29 cellular contexts compared by ENCODE assay signal in the genomic region with DNA sequence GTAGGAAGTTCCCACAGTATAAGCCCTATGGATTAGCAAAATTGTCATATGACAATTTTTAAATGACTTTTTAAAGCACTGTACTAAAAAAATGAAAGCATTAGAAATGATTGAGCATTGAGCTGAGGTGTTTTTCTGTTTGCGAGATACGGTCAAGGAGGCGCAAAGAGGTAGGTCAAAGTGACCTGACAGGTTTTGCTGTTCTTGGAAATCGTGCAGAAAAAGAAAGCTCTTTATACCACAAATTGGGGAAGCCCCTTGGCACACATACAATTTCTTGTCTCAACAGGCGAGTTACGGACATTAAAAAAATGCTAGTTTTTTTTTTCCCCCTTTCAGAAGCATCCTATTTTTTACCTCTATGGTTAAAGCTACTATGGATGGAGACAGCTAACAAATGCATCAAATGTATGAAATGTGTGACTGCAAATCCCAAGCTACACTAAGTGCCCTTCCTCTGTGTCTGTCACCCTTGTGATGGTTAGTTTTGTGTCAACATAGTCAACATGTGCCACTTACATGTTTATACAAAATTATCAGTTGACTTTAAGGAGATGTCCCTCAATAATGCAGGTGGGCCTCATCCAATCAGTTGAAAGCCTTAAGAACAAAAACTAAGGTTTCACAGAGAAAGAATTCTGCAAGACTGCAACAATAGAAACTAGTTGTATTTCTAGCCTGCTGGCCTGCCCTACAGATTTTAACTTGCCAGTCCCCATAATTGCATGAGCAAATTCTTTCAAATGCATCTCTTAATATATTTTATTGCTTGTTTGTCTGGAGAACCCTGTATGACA. TPM values are rescaled to one million over a fixed set of nuclear protein-coding genes. Genes with fewer than 3 reads are reported as not detected.
"Had no signal": no experiment of that assay in that cellular context is flagged by ENCODE, and none has a peak within 500 bp of the region (broad histone marks: within the 10 kb centered on the region; RNA-seq: fewer than 3 reads in every experiment).

No MANE protein-coding gene starts in this region.

- FAIRE-seq: astrocyte, TTC549 had no signal

- H3K27ac ChIP-seq: cardiac muscle cell, SK-N-MC had no signal

- DNase-seq: activated B cell treated with CpG ODN at 0.5 μM for 24 hours; activated CD4-positive, alpha-beta memory T cell treated with anti-CD3 and anti-CD28 coated beads, Interleukin-2, amount 10 ng/mL, durations not matched to agents 7 days and 5 days; activated CD4-positive, alpha-beta T cell treated with anti-CD3 and anti-CD28 coated beads for 1 hour; activated CD4-positive, alpha-beta T cell treated with anti-CD3 and anti-CD28 coated beads, Interleukin-2, amount 10 ng/mL, durations not matched to agents 7 days and 5 days; activated gamma-delta T cell; activated naive CD4-positive, alpha-beta T cell treated with anti-CD3 and anti-CD28 coated beads for 36 hours; activated T-cell treated with anti-CD3 and anti-CD28 coated beads for 4 hours; activated T-cell treated with anti-CD3 and anti-CD28 coated beads, Interleukin-2, amount 50 U/mL, for 48 hours; amygdala; Kasumi-1; NCI-H1105 treated with DMSO at 0.1 percent for 48 hours; NCI-H1436 treated with DMSO at 0.1 percent for 48 hours; NCI-H187 treated with DMSO at 0.1 percent for 48 hours; NCI-H2171; NCI-H2227 treated with DMSO at 0.1 percent for 48 hours; NCI-H526; NCI-H774; OCI-M1; T-cell; T1000 had no signal

- ATAC-seq: activated T-helper 17 cell treated with anti-CD3 and anti-CD28 coated beads, Interleukin-2, amount 50 U/mL, for 72 hours; Panc1; Right ventricle myocardium inferior; T-cell had no signal

- H3K4me3 ChIP-seq: cardiac muscle cell, SK-N-MC had no signal

- H3K27me3 ChIP-seq: cardiac muscle cell had no signal

RNA-seq across cellular contexts. Expression of gene ERICH3, which starts 30.0 kb away (rescaled TPM):
- total RNA-seq: activated CD4-positive, alpha-beta T cell treated with anti-CD3 and anti-CD28 coated beads, Interleukin-2, amount 10 ng/mL, durations not matched to agents 7 days and 5 days; activated CD8-positive, alpha-beta memory T cell treated with anti-CD3 and anti-CD28 coated beads for 36 hours; activated naive CD4-positive, alpha-beta T cell treated with anti-CD3 and anti-CD28 coated beads for 36 hours; activated T-helper 17 cell treated with anti-CD3 and anti-CD28 coated beads, Interleukin-2, amount 50 U/mL, for 72 hours; astrocyte; NCI-H460; Right ventricle myocardium inferior had no signal
- polyA plus RNA-seq: cardiac muscle cell had no signal
